ENCODE assay signal across 32 cellular contexts in the genomic region with DNA sequence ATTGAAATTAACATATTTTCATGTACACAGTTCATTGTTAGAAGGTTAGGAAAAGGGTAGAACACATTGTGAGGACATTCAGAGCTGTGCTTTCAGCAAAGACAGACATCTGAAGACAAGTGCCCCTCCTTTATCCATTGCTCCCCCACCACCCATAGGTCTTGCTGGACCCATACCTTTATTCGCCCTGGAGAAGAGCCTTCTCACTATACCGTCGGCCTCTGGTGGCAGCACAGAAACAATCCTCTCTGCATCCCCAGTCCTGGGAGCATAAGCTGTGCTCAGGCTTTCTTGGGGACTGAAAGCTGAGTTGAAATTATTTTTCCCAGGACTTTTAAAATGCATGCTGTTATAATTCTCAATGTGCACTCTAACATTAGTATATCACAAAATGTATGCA.
"Had no signal": no experiment of that assay in that cellular context is flagged by ENCODE, and none has a peak within 500 bp of the region (broad histone marks: within the 10 kb centered on the region; RNA-seq: fewer than 3 reads in every experiment).

No MANE protein-coding gene starts in this region.

- ATAC-seq: activated CD4-positive, alpha-beta T cell treated with anti-CD3 and anti-CD28 coated beads for 36 hours; left cardiac atrium; sciatic nerve; stimulated activated memory B cell treated with anti-CD40 and anti-IgM and Interleukin-4, amounts not matched to agents 10 μg/mL and 1 μg/mL and 100 μg/mL, for 72 hours; stimulated activated naive CD8-positive, alpha-beta T cell treated with anti-CD3 and anti-CD28 coated beads, Interleukin-15, amount 100 ng/mL, for 72 hours; T-helper 17 cell had no signal

- H3K9me3 ChIP-seq: ascending aorta, colonic mucosa, ovary, prostate gland, uterus had no signal

- H3K4me1 ChIP-seq: ascending aorta, colonic mucosa, prostate gland, uterus had no signal

- H3K4me3 ChIP-seq: ascending aorta, cardiac muscle cell, colonic mucosa, ovary, prostate gland, skin epidermis, uterus had no signal

- DNase-seq: activated B cell treated with CpG ODN at 0.5 μM for 24 hours; activated CD4-positive, alpha-beta T cell treated with anti-CD3 and anti-CD28 coated beads for 36 hours; activated CD8-positive, alpha-beta memory T cell treated with anti-CD3 and anti-CD28 coated beads for 24 hours; activated CD8-positive, alpha-beta memory T cell treated with anti-CD3 and anti-CD28 coated beads, Interleukin-2, amount 50 U/mL, for 4 hours; activated effector memory CD4-positive, alpha-beta T cell treated with anti-CD3 and anti-CD28 coated beads, Interleukin-2, amount 50 U/mL, for 16 hours; activated naive CD4-positive, alpha-beta T cell treated with anti-CD3 and anti-CD28 coated beads, Interleukin-2, amount 10 ng/mL, durations not matched to agents 7 days and 5 days; activated naive CD8-positive, alpha-beta T cell treated with anti-CD3 and anti-CD28 coated beads, Interleukin-2, amount 10 ng/mL, durations not matched to agents 7 days and 5 days; activated T-cell treated with anti-CD3 and anti-CD28 coated beads, Interleukin-2, amount 50 U/mL, for 1 hour; cerebellar nuclear complex; colonic mucosa; effector CD8-positive, alpha-beta T cell; head of caudate nucleus; hypothalamus; left cardiac atrium; mammary epithelial cell; naive B cell; nephron progenitor cell; ovary; retina; stimulated activated CD4-positive, alpha-beta T cell treated with anti-CD3 and anti-CD28 coated beads, Interleukin-4, amount 100 ng/mL, for 24 hours; stimulated activated CD8-positive, alpha-beta memory T cell treated with anti-CD3 and anti-CD28 coated beads, Interleukin-4, amount 100 ng/mL, for 48 hours; stimulated activated naive CD8-positive, alpha-beta T cell treated with anti-CD3 and anti-CD28 coated beads, Interleukin-15, amount 100 ng/mL, for 72 hours; substantia nigra; T-helper 17 cell; T1000; uterus had no signal

- H3K27me3 ChIP-seq: ascending aorta, cardiac muscle cell, colonic mucosa, ovary, uterus had no signal

- H3K36me3 ChIP-seq: ascending aorta, cardiac muscle cell, colonic mucosa, ovary, prostate gland, uterus had no signal

- H3K27ac ChIP-seq: ascending aorta, cardiac muscle cell, colonic mucosa, ovary, prostate gland, skin epidermis, uterus had no signal
